In genomic region chr4:3809451-3810110, GRCh38 we compare ENCODE assay signal across 1 cellular context.
TF ChIP-seq lines count a peak whose summit lies in the region.

No MANE protein-coding gene starts in this region.

TF ChIP-seq in H1, 55 proteins besides CTCF, POLR2A, EP300 and RAD21:
- TF ChIP-seq PHF8 (conservative IDR thresholded peaks at IDR 0.05; ENCODE audit: low read depth, low read length) (no peak), RBBP5 (IDR thresholded peaks at IDR 0.05; ENCODE audit: borderline replicate concordance, low read depth, low read length) (no peak), CHD2 (IDR thresholded peaks at IDR 0.05; ENCODE audit: low read length) (no peak), TAF1 (IDR thresholded peaks at IDR 0.05; ENCODE audit: low read depth, low read length) (no peak), NANOG (IDR thresholded peaks at IDR 0.05; ENCODE audit: insufficient read depth, low read depth, low read length, poor library complexity, severe bottlenecking) (no peak), SUZ12 (IDR thresholded peaks at IDR 0.05; ENCODE audit: low read length) (no peak), RXRA (IDR thresholded peaks at IDR 0.05; ENCODE audit: insufficient read depth, low read depth, low read length) (no peak), SIRT6 (IDR thresholded peaks at IDR 0.05; ENCODE audit: low read length) (no peak)
